13 cellular contexts compared by ENCODE assay signal in genomic region chr4:54032558-54033135, GRCh38. TPM values are rescaled to one million over a fixed set of nuclear protein-coding genes. Genes with fewer than 3 reads are reported as not detected.
DNase-seq lines count a peak whose midpoint lies in the region; ATAC-seq and TF ChIP-seq lines count a peak whose summit lies in the region.
"Had no signal": no experiment of that assay in that cellular context is flagged by ENCODE, and none has a peak within 500 bp of the region (broad histone marks: within the 10 kb centered on the region; RNA-seq: fewer than 3 reads in every experiment).

No MANE protein-coding gene starts in this region.

- no peak for TF ChIP-seq CTCF in endodermal cell (conservative IDR thresholded peaks at IDR 0.05)

- no peak overlapping the region for H3K27ac ChIP-seq in endodermal cell (ENCODE audit: low read depth, low read length)
- H3K27ac ChIP-seq: 22Rv1 had no signal

- H3K4me3 ChIP-seq in endodermal cell (ENCODE audit: low read length), result peak overlapping the region; percentile 69

- ATAC-seq in stimulated activated memory B cell treated with anti-CD40 and anti-IgM and Interleukin-4, amounts not matched to agents 10 μg/mL and 1 μg/mL and 100 μg/mL, for 72 hours, result no peak
- ATAC-seq in stimulated activated effector memory CD8-positive, alpha-beta T cell treated with anti-CD3 and anti-CD28 coated beads, Interleukin-12 subunit alpha, Interleukin-12 subunit beta, amount 100 ng/mL, for 72 hours, result no peak

- H3K4me1 Mint-ChIP-seq in endodermal cell, result peaks cover 14% of the 10 kb centered on the region
- peaks cover 18% of the 10 kb centered on the region for H3K4me1 Mint-ChIP-seq in stimulated activated memory B cell treated with anti-CD40 and anti-IgM and Interleukin-4, amounts not matched to agents 10 μg/mL and 1 μg/mL and 100 μg/mL, for 72 hours
- peaks cover 17% of the 10 kb centered on the region for H3K4me1 Mint-ChIP-seq in stimulated activated effector memory CD8-positive, alpha-beta T cell treated with anti-CD3 and anti-CD28 coated beads, Interleukin-12 subunit alpha, Interleukin-12 subunit beta, amount 100 ng/mL, for 72 hours

- no peaks in the 10 kb centered on the region for H3K27me3 ChIP-seq in endodermal cell (ENCODE audit: control insufficient read depth, insufficient read depth, low read length, poor library complexity, severe bottlenecking)

- H3K4me1 ChIP-seq in endodermal cell (ENCODE audit: control insufficient read depth, insufficient read depth, low read length), result no peaks in the 10 kb centered on the region

- H3K36me3 ChIP-seq in endodermal cell (ENCODE audit: control insufficient read depth, insufficient read depth, low read length), result no peaks in the 10 kb centered on the region

- H3K9me3 Mint-ChIP-seq in endodermal cell, result no peaks in the 10 kb centered on the region
- no peaks in the 10 kb centered on the region for H3K9me3 Mint-ChIP-seq in stimulated activated memory B cell treated with anti-CD40 and anti-IgM and Interleukin-4, amounts not matched to agents 10 μg/mL and 1 μg/mL and 100 μg/mL, for 72 hours
- no peaks in the 10 kb centered on the region for H3K9me3 Mint-ChIP-seq in stimulated activated effector memory CD8-positive, alpha-beta T cell treated with anti-CD3 and anti-CD28 coated beads, Interleukin-12 subunit alpha, Interleukin-12 subunit beta, amount 100 ng/mL, for 72 hours

- peaks cover 20% of the 10 kb centered on the region for H3K36me3 Mint-ChIP-seq in endodermal cell (ENCODE audit: low read depth)
- H3K36me3 Mint-ChIP-seq in stimulated activated memory B cell treated with anti-CD40 and anti-IgM and Interleukin-4, amounts not matched to agents 10 μg/mL and 1 μg/mL and 100 μg/mL, for 72 hours, result peaks cover 33% of the 10 kb centered on the region
- H3K36me3 Mint-ChIP-seq in stimulated activated effector memory CD8-positive, alpha-beta T cell treated with anti-CD3 and anti-CD28 coated beads, Interleukin-12 subunit alpha, Interleukin-12 subunit beta, amount 100 ng/mL, for 72 hours, result peaks cover 47% of the 10 kb centered on the region

- no peaks in the 10 kb centered on the region for H3K27me3 Mint-ChIP-seq in endodermal cell (ENCODE audit: insufficient read depth)
- H3K27me3 Mint-ChIP-seq in stimulated activated memory B cell treated with anti-CD40 and anti-IgM and Interleukin-4, amounts not matched to agents 10 μg/mL and 1 μg/mL and 100 μg/mL, for 72 hours, result no peaks in the 10 kb centered on the region

- DNase-seq in DMS53 (lab: John Stamatoyannopoulos, UW), result peak; percentile 23
- DNase-seq in DMS53 treated with DMSO at 0.1 percent for 48 hours (lab: John Stamatoyannopoulos, UW; ENCODE audit: unreplicated experiment), result no peak
- peak; percentile 43 for DNase-seq in NAMALWA (ENCODE audit: low spot score)
- no peak for DNase-seq in endodermal cell
- no peak for DNase-seq in NCI-H1105 (lab: John Stamatoyannopoulos, UW)
- DNase-seq in GM19238 (ENCODE audit: insufficient read length, low spot score), result no peak
- no peak for DNase-seq in stimulated activated effector memory CD8-positive, alpha-beta T cell treated with anti-CD3 and anti-CD28 coated beads, Interleukin-12 subunit alpha, Interleukin-12 subunit beta, amount 100 ng/mL, for 72 hours (ENCODE audit: low spot score in 2 of 2)
- DNase-seq: DMS153, midbrain, NCI-H774, T-helper 2 cell had no signal

- 43 to 47% methylated on average over 3 of the region's 3 CpGs for WGBS in endodermal cell (ENCODE audit: insufficient coverage in 1 of 2, insufficient read length in 1 of 2), 2 experiments

- H3K9me3 ChIP-seq in endodermal cell (ENCODE audit: control insufficient read depth, low read length), result no peaks in the 10 kb centered on the region

- no peak overlapping the region for H3K27ac Mint-ChIP-seq in endodermal cell
- no peak overlapping the region for H3K27ac Mint-ChIP-seq in stimulated activated memory B cell treated with anti-CD40 and anti-IgM and Interleukin-4, amounts not matched to agents 10 μg/mL and 1 μg/mL and 100 μg/mL, for 72 hours
- no peak overlapping the region for H3K27ac Mint-ChIP-seq in stimulated activated effector memory CD8-positive, alpha-beta T cell treated with anti-CD3 and anti-CD28 coated beads, Interleukin-12 subunit alpha, Interleukin-12 subunit beta, amount 100 ng/mL, for 72 hours

- no peak overlapping the region for H3K9ac ChIP-seq in endodermal cell (ENCODE audit: extremely low read depth, low read length, poor library complexity, severe bottlenecking)

- peak overlapping the region; percentile 58 for H3K4me3 Mint-ChIP-seq in endodermal cell
- H3K4me3 Mint-ChIP-seq in stimulated activated memory B cell treated with anti-CD40 and anti-IgM and Interleukin-4, amounts not matched to agents 10 μg/mL and 1 μg/mL and 100 μg/mL, for 72 hours, result peak overlapping the region; percentile 50
- no peak overlapping the region for H3K4me3 Mint-ChIP-seq in stimulated activated effector memory CD8-positive, alpha-beta T cell treated with anti-CD3 and anti-CD28 coated beads, Interleukin-12 subunit alpha, Interleukin-12 subunit beta, amount 100 ng/mL, for 72 hours

RNA-seq across cellular contexts. Expression of gene CHIC2, which starts 31.8 kb away (rescaled TPM):
- 10 to 100 TPM; 10.2 to 14.4 TPM for total RNA-seq in endodermal cell
- polyA plus RNA-seq in endodermal cell (2013, experiment 1 of 2), result 15.7 TPM
- polyA plus RNA-seq in endodermal cell (2013, experiment 2 of 2), result 17.4 TPM

Comparison
In these comparisons a context has a peak if more than half of its experiments do, and no peak if none do; other contexts are left out.
1. DNase-seq: peak in DMS53 (single experiment) and NAMALWA (single experiment); none in DMS53 treated with DMSO at 0.1 percent for 48 hours (single experiment), endodermal cell (single experiment), NCI-H1105 (single experiment), GM19238 (single experiment) and stimulated activated effector memory CD8-positive, alpha-beta T cell treated with anti-CD3 and anti-CD28 coated beads, Interleukin-12 subunit alpha, Interleukin-12 subunit beta, amount 100 ng/mL, for 72 hours (0 of 2).